In genomic region chr20:50234288-50234687, GRCh38 we compare ENCODE assay signal across 24 cellular contexts. TPM values are rescaled to one million over a fixed set of nuclear protein-coding genes. Genes with fewer than 3 reads are reported as not detected.
A peak's percentile ranks its signal among the peaks of the same experiment; 100 is the strongest.
DNase-seq lines count a peak whose midpoint lies in the region; ATAC-seq and TF ChIP-seq lines count a peak whose summit lies in the region.
"Had no signal": no experiment of that assay in that cellular context is flagged by ENCODE, and none has a peak within 500 bp of the region (broad histone marks: within the 10 kb centered on the region; RNA-seq: fewer than 3 reads in every experiment).

No MANE protein-coding gene starts in this region.

- in situ Hi-C loops in ACHN (cut with HindIII; ENCODE audit: low pct_ligation_motif_present, low pct_unique_long_range_greater_than_20kb, low sequenced_read_pairs), result no loop called here

- H3K4me3 ChIP-seq in left ventricle myocardium inferior, result no peak overlapping the region
- H3K4me3 ChIP-seq in osteoblast (ENCODE audit: insufficient read depth, low read length), result no peak overlapping the region
- H3K4me3 ChIP-seq: MG63, SJCRH30 had no signal

- no peak overlapping the region for H3K4me2 ChIP-seq in osteoblast (ENCODE audit: insufficient read depth, low read length)

- no peaks in the 10 kb centered on the region for H4K20me1 ChIP-seq in osteoblast (ENCODE audit: insufficient read depth, low read length)

- H3K4me1 ChIP-seq in left ventricle myocardium inferior, result no peaks in the 10 kb centered on the region
- H3K4me1 ChIP-seq in osteoblast (ENCODE audit: insufficient read depth, low read length), result no peaks in the 10 kb centered on the region
- H3K4me1 ChIP-seq: SJCRH30 had no signal

- DNase-seq in Right ventricle myocardium inferior (ENCODE audit: missing footprints), result peak; percentile 32
- DNase-seq in left ventricle myocardium inferior, result no peak
- no peak for DNase-seq in endothelial cell (ENCODE audit: low spot score)
- DNase-seq in osteoblast (ENCODE audit: insufficient read length, low spot score, missing footprints), result peak; percentile 49
- DNase-seq in NCI-H2227 treated with DMSO at 0.1 percent for 48 hours (lab: John Stamatoyannopoulos, UW), result no peak
- DNase-seq in ACHN, result no peak
- no peak for DNase-seq in activated naive CD8-positive, alpha-beta T cell treated with anti-CD3 and anti-CD28 coated beads for 36 hours
- no peak for DNase-seq in SW480 (ENCODE audit: low spot score)
- DNase-seq: 8988T; C1 segment of cervical spinal cord; CD4-positive, alpha-beta memory T cell; COR-L47; DMS53; MG63; NCI-H1105 treated with DMSO at 0.1 percent for 48 hours; NCI-H146; NCI-H1930; NCI-H2107; NCI-H446; NCI-H524 treated with DMSO at 0.1 percent for 48 hours; NCI-H774; SJCRH30 had no signal

- no peaks in the 10 kb centered on the region for H3K79me2 ChIP-seq in osteoblast (ENCODE audit: insufficient read depth, low read length)

- intact Hi-C loops in Right ventricle myocardium inferior (cut with DNase I) (no loop called here), left ventricle myocardium inferior (cut with micrococcal nuclease) (no loop called here)

- no peak overlapping the region for H3K27ac Mint-ChIP-seq in endothelial cell (ENCODE audit: unreplicated experiment)
- H3K27ac Mint-ChIP-seq in activated naive CD8-positive, alpha-beta T cell treated with anti-CD3 and anti-CD28 coated beads for 36 hours, result no peak overlapping the region
- H3K27ac Mint-ChIP-seq: CD4-positive, alpha-beta memory T cell had no signal

- no peak for ATAC-seq in Right ventricle myocardium inferior
- ATAC-seq: SK-N-SH treated with all-trans-retinoic acid at 6 μM for 48 hours had no signal

- no peaks in the 10 kb centered on the region for H3K9me3 Mint-ChIP-seq in endothelial cell (ENCODE audit: unreplicated experiment)
- H3K9me3 Mint-ChIP-seq in activated naive CD8-positive, alpha-beta T cell treated with anti-CD3 and anti-CD28 coated beads for 36 hours, result no peaks in the 10 kb centered on the region
- H3K9me3 Mint-ChIP-seq: CD4-positive, alpha-beta memory T cell had no signal

- H3K27me3 Mint-ChIP-seq in endothelial cell (ENCODE audit: unreplicated experiment), result peaks cover 10% of the 10 kb centered on the region
- H3K27me3 Mint-ChIP-seq in activated naive CD8-positive, alpha-beta T cell treated with anti-CD3 and anti-CD28 coated beads for 36 hours, result no peaks in the 10 kb centered on the region

- H3K4me1 Mint-ChIP-seq in endothelial cell (ENCODE audit: unreplicated experiment), result peaks cover 28% of the 10 kb centered on the region
- H3K4me1 Mint-ChIP-seq in activated naive CD8-positive, alpha-beta T cell treated with anti-CD3 and anti-CD28 coated beads for 36 hours, result peaks cover 2% of the 10 kb centered on the region

- no peak overlapping the region for H2AFZ ChIP-seq in osteoblast (ENCODE audit: low read length)

- H3K36me3 ChIP-seq in left ventricle myocardium inferior (no peaks in the 10 kb centered on the region), osteoblast (ENCODE audit: insufficient read depth, low read length) (no peaks in the 10 kb centered on the region)
- H3K36me3 ChIP-seq: MG63, SJCRH30 had no signal

- H3K36me3 Mint-ChIP-seq in endothelial cell (ENCODE audit: low read depth, unreplicated experiment), result peaks cover 5% of the 10 kb centered on the region
- no peaks in the 10 kb centered on the region for H3K36me3 Mint-ChIP-seq in activated naive CD8-positive, alpha-beta T cell treated with anti-CD3 and anti-CD28 coated beads for 36 hours
- H3K36me3 Mint-ChIP-seq: CD4-positive, alpha-beta memory T cell had no signal

- peaks cover 9% of the 10 kb centered on the region for H3K27me3 ChIP-seq in left ventricle myocardium inferior (ENCODE audit: low read depth)
- H3K27me3 ChIP-seq in osteoblast (ENCODE audit: insufficient read depth, low read length), result no peaks in the 10 kb centered on the region
- H3K27me3 ChIP-seq: MG63 had no signal

- H3K27ac ChIP-seq in left ventricle myocardium inferior (replicated peaks) (no peak overlapping the region), osteoblast (ENCODE audit: low read depth, low read length) (no peak overlapping the region)
- H3K27ac ChIP-seq: HL-60, SJCRH30 had no signal

- TF ChIP-seq CTCF in left ventricle myocardium inferior (IDR thresholded peaks at IDR 0.05; ENCODE audit: borderline replicate concordance) (no peak), endothelial cell (IDR thresholded peaks at IDR 0.05; ENCODE audit: unreplicated experiment) (no peak), osteoblast (IDR thresholded peaks at IDR 0.05; ENCODE audit: extremely low read depth, low read depth, low read length) (no peak)

- H3K4me3 Mint-ChIP-seq in endothelial cell (ENCODE audit: unreplicated experiment), result peak overlapping the region; percentile 25
- no peak overlapping the region for H3K4me3 Mint-ChIP-seq in activated naive CD8-positive, alpha-beta T cell treated with anti-CD3 and anti-CD28 coated beads for 36 hours
- H3K4me3 Mint-ChIP-seq: CD4-positive, alpha-beta memory T cell had no signal

- H3K9me3 ChIP-seq in left ventricle myocardium inferior (replicated peaks), result no peaks in the 10 kb centered on the region
- H3K9me3 ChIP-seq in osteoblast (ENCODE audit: low read depth, low read length), result no peaks in the 10 kb centered on the region
- H3K9me3 ChIP-seq: MG63, SJCRH30 had no signal

RNA-seq across cellular contexts. Expression of gene CEBPB, which starts 43.7 kb away (rescaled TPM):
- total RNA-seq in Right ventricle myocardium inferior (62.4 TPM), left ventricle myocardium inferior (54.0 TPM), endothelial cell (ENCODE audit: unreplicated experiment) (28.1 TPM), osteoblast (75.7 and 79.3 TPM in 2 replicates)
- 10 to 100 TPM; 36.4 to 37.7 TPM for total RNA-seq in activated naive CD8-positive, alpha-beta T cell treated with anti-CD3 and anti-CD28 coated beads for 36 hours

Comparison
In these comparisons a context has a peak if more than half of its experiments do, and no peak if none do; other contexts are left out.
1. DNase-seq: peak in Right ventricle myocardium inferior (single experiment) and osteoblast (single experiment); none in left ventricle myocardium inferior (single experiment), endothelial cell (single experiment), NCI-H2227 treated with DMSO at 0.1 percent for 48 hours (single experiment), ACHN (single experiment), activated naive CD8-positive, alpha-beta T cell treated with anti-CD3 and anti-CD28 coated beads for 36 hours (single experiment) and SW480 (single experiment).